Comparison of ENCODE assay signal across 8 cellular contexts in genomic region chr5:41869739-41870620, GRCh38. TPM values are rescaled to one million over a fixed set of nuclear protein-coding genes. Genes with fewer than 3 reads are reported as not detected.
DNase-seq lines count a peak whose midpoint lies in the region; ATAC-seq and TF ChIP-seq lines count a peak whose summit lies in the region.

Gene OXCT1, minus strand, starts transcription at chr5:41870425. Its CDS starts 67 bp downstream, at chr5:41870358.

- peak within 1 kb of the TSS; percentile 91 for H3K27ac Mint-ChIP-seq in activated T-cell treated with anti-CD3 and anti-CD28 coated beads, Interleukin-2, amount 50 U/mL, for 72 hours
- H3K27ac Mint-ChIP-seq in naive thymus-derived CD4-positive, alpha-beta T cell, result peak within 1 kb of the TSS; percentile 89 to 98 (median 97)
- peak within 1 kb of the TSS; percentile 94 for H3K27ac Mint-ChIP-seq in stimulated activated naive B cell treated with anti-CD40 and anti-IgM and Interleukin-4, amounts not matched to agents 10 μg/mL and 1 μg/mL and 100 μg/mL, for 72 hours

- no peaks in the 10 kb centered on the region for H3K27me3 Mint-ChIP-seq in activated T-cell treated with anti-CD3 and anti-CD28 coated beads, Interleukin-2, amount 50 U/mL, for 72 hours (ENCODE audit: low read depth)
- no peaks in the 10 kb centered on the region for H3K27me3 Mint-ChIP-seq in naive thymus-derived CD4-positive, alpha-beta T cell
- no peaks in the 10 kb centered on the region for H3K27me3 Mint-ChIP-seq in stimulated activated naive B cell treated with anti-CD40 and anti-IgM and Interleukin-4, amounts not matched to agents 10 μg/mL and 1 μg/mL and 100 μg/mL, for 72 hours

- peaks cover 12% of the 10 kb centered on the region for H3K79me2 ChIP-seq in fibroblast of lung (ENCODE audit: control insufficient read depth, insufficient read depth, low read length)

- in situ Hi-C loops in Panc1 (cut with HindIII; ENCODE audit: low pct_unique_long_range_greater_than_20kb, low sequenced_read_pairs), result no loop called here

- peaks cover 55% of the 10 kb centered on the region for H3K4me1 Mint-ChIP-seq in activated T-cell treated with anti-CD3 and anti-CD28 coated beads, Interleukin-2, amount 50 U/mL, for 72 hours (ENCODE audit: low read depth)
- H3K4me1 Mint-ChIP-seq in naive thymus-derived CD4-positive, alpha-beta T cell, result peaks cover 18 to 63% (median 57%) of the 10 kb centered on the region in 7 donors
- peaks cover 15 to 48% of the 10 kb centered on the region in 2 donors for H3K4me1 Mint-ChIP-seq in stimulated activated naive B cell treated with anti-CD40 and anti-IgM and Interleukin-4, amounts not matched to agents 10 μg/mL and 1 μg/mL and 100 μg/mL, for 72 hours

- no peaks in the 10 kb centered on the region for H4K20me1 ChIP-seq in fibroblast of lung (ENCODE audit: control insufficient read depth, extremely low read depth, insufficient read depth, low read length)

- ATAC-seq in GM21717 (IDR thresholded peaks at IDR 0.05; ENCODE audit: unreplicated experiment), result peak; percentile 95
- ATAC-seq in Panc1, result peak; percentile 92
- ATAC-seq in activated T-cell treated with anti-CD3 and anti-CD28 coated beads, Interleukin-2, amount 50 U/mL, for 72 hours (replicated peaks in 1 of 2), result peak; percentile 95
- peak; percentile 97 for ATAC-seq in naive thymus-derived CD4-positive, alpha-beta T cell
- peak; percentile 95 to 96 for ATAC-seq in stimulated activated naive B cell treated with anti-CD40 and anti-IgM and Interleukin-4, amounts not matched to agents 10 μg/mL and 1 μg/mL and 100 μg/mL, for 72 hours (replicated peaks)

- peak within 1 kb of the TSS; percentile 80 to 93 for H3K4me3 Mint-ChIP-seq in activated T-cell treated with anti-CD3 and anti-CD28 coated beads, Interleukin-2, amount 50 U/mL, for 72 hours
- peak within 1 kb of the TSS; percentile 85 to 94 (median 90) for H3K4me3 Mint-ChIP-seq in naive thymus-derived CD4-positive, alpha-beta T cell
- peak within 1 kb of the TSS; percentile 87 to 92 for H3K4me3 Mint-ChIP-seq in stimulated activated naive B cell treated with anti-CD40 and anti-IgM and Interleukin-4, amounts not matched to agents 10 μg/mL and 1 μg/mL and 100 μg/mL, for 72 hours

- H3K36me3 ChIP-seq in Panc1 (ENCODE audit: control insufficient read depth, insufficient read depth, low read length), result no peaks in the 10 kb centered on the region; the same call in 1 of the 2 replicates
- H3K36me3 ChIP-seq in fibroblast of lung (ENCODE audit: control insufficient read depth, insufficient read depth, low read length), result no peaks in the 10 kb centered on the region
- H3K36me3 ChIP-seq in naive thymus-derived CD4-positive, alpha-beta T cell (ENCODE audit: control insufficient read depth in 2 of 3, insufficient read depth in 3 of 3, low read length in 3 of 3), result peaks cover 0 to 8% (median 0%) of the 10 kb centered on the region in 3 experiments

- H2AFZ ChIP-seq in fibroblast of lung (ENCODE audit: low read length), result peak within 1 kb of the TSS; percentile 80

- intact Hi-C loops in Panc1 (cut with micrococcal nuclease; ENCODE audit: unreplicated experiment), result no loop called here
- intact Hi-C loops in naive thymus-derived CD4-positive, alpha-beta T cell (cut with micrococcal nuclease), result loop anchor here (1.0 to 10.0 kb wide), 15 partner anchors 14 to 1733 kb away; partner anchors contain the start of genes FBXO4 (in 2 of the 2), HMGCS1 (in 2 of the 2), RIMOC1 (in 2 of the 2) and NNT (in 1 of the 2)

- no peaks in the 10 kb centered on the region for H3K9me3 ChIP-seq in Panc1 (ENCODE audit: control insufficient read depth, insufficient read depth, low read depth, low read length)
- H3K9me3 ChIP-seq in fibroblast of lung (ENCODE audit: control insufficient read depth, insufficient read depth, low read depth, low read length), result no peaks in the 10 kb centered on the region
- no peaks in the 10 kb centered on the region for H3K9me3 ChIP-seq in naive thymus-derived CD4-positive, alpha-beta T cell (ENCODE audit: control insufficient read depth in 2 of 3, low read length in 3 of 3)

- no peaks in the 10 kb centered on the region for H3K9me3 Mint-ChIP-seq in activated T-cell treated with anti-CD3 and anti-CD28 coated beads, Interleukin-2, amount 50 U/mL, for 72 hours
- peaks cover 0 to 2% (median 0%) of the 10 kb centered on the region in 11 donors for H3K9me3 Mint-ChIP-seq in naive thymus-derived CD4-positive, alpha-beta T cell
- no peaks in the 10 kb centered on the region for H3K9me3 Mint-ChIP-seq in stimulated activated naive B cell treated with anti-CD40 and anti-IgM and Interleukin-4, amounts not matched to agents 10 μg/mL and 1 μg/mL and 100 μg/mL, for 72 hours

- peak within 1 kb of the TSS; percentile 39 for H3K27ac ChIP-seq in Panc1 (ENCODE audit: low read length)
- H3K27ac ChIP-seq in fibroblast of lung (ENCODE audit: insufficient read depth, low read length), result peak within 1 kb of the TSS; percentile 93
- peak within 1 kb of the TSS; percentile 97 for H3K27ac ChIP-seq in naive thymus-derived CD4-positive, alpha-beta T cell (ENCODE audit: low read depth, low read length)

- H3K9ac ChIP-seq in fibroblast of lung (ENCODE audit: insufficient read depth, low read length), result peak within 1 kb of the TSS; percentile 79

- peak within 1 kb of the TSS; percentile 87 for H3K4me2 ChIP-seq in fibroblast of lung (ENCODE audit: extremely low read depth, insufficient read depth, low read length)

- H3K4me1 ChIP-seq in Panc1 (ENCODE audit: control insufficient read depth, insufficient read depth, low read length), result peaks cover 4% of the 10 kb centered on the region
- H3K4me1 ChIP-seq in fibroblast of lung (ENCODE audit: control insufficient read depth, extremely low read depth, insufficient read depth, low read length), result peaks cover 7% of the 10 kb centered on the region
- peaks cover 16% of the 10 kb centered on the region in 2 donors for H3K4me1 ChIP-seq in naive thymus-derived CD4-positive, alpha-beta T cell (ENCODE audit: control insufficient read depth in 2 of 2, insufficient read depth in 2 of 2, low read length in 2 of 2)

- POLR2A ChIA-PET in Panc1 (lab: Charles Lee), result interaction anchor here (0.5 kb wide), 1 partner anchor 1171 kb away, joined by 4 read pairs; no protein-coding TSS in a partner anchor
- POLR2A ChIA-PET in naive thymus-derived CD4-positive, alpha-beta T cell (lab: Charles Lee), result interaction anchor here (0.9 to 4.1 kb wide), 9 partner anchors 11 to 1251 kb away, joined by 3 to 62 read pairs (median 5); partner anchors contain the start of genes FBXO4, RIMOC1, RPL37 and ZNF131

- H3K27me3 ChIP-seq in Panc1 (ENCODE audit: control insufficient read depth, insufficient read depth, low read length) (peaks cover 8% of the 10 kb centered on the region), fibroblast of lung (ENCODE audit: control insufficient read depth, insufficient read depth, low read length) (no peaks in the 10 kb centered on the region)
- no peaks in the 10 kb centered on the region for H3K27me3 ChIP-seq in naive thymus-derived CD4-positive, alpha-beta T cell (ENCODE audit: control insufficient read depth in 2 of 2, insufficient read depth in 2 of 2, low read length in 2 of 2)

- peak within 1 kb of the TSS; percentile 88 for H3K4me3 ChIP-seq in Jurkat, Clone E6-1 (ENCODE audit: low read length)
- H3K4me3 ChIP-seq in Panc1 (ENCODE audit: low read depth in 2 of 2, low read length in 2 of 2), result peak within 1 kb of the TSS; percentile 64 to 73
- H3K4me3 ChIP-seq in fibroblast of lung (replicated peaks in 1 of 4; ENCODE audit: control extremely low read depth in 1 of 4, insufficient read depth in 1 of 4, low read depth in 3 of 4, low read length in 4 of 4), result peak within 1 kb of the TSS; percentile 58 to 90 (median 74)
- H3K4me3 ChIP-seq in naive thymus-derived CD4-positive, alpha-beta T cell (ENCODE audit: low read length), result peak within 1 kb of the TSS; percentile 91

- H3K36me3 Mint-ChIP-seq in activated T-cell treated with anti-CD3 and anti-CD28 coated beads, Interleukin-2, amount 50 U/mL, for 72 hours (ENCODE audit: insufficient read depth in 2 of 2), result peaks cover 0 to 4% of the 10 kb centered on the region in 2 donors
- peaks cover 0 to 5% (median 0%) of the 10 kb centered on the region in 5 donors for H3K36me3 Mint-ChIP-seq in naive thymus-derived CD4-positive, alpha-beta T cell
- H3K36me3 Mint-ChIP-seq in stimulated activated naive B cell treated with anti-CD40 and anti-IgM and Interleukin-4, amounts not matched to agents 10 μg/mL and 1 μg/mL and 100 μg/mL, for 72 hours, result peaks cover 2 to 4% of the 10 kb centered on the region in 2 donors

- TF ChIP-seq CTCF in Panc1 (IDR thresholded peaks at IDR 0.05), result no peak
- no peak for TF ChIP-seq CTCF in fibroblast of lung (conservative IDR thresholded peaks at IDR 0.05 in 1 of 2, IDR thresholded peaks at IDR 0.05 in 1 of 2; ENCODE audit: low read depth in 1 of 2, low read length in 2 of 2)

- TSS peak; percentile 64 for BruUV-seq in Panc1 (replicated peaks; lab: Mats Ljungman, UMichigan)

- CTCF ChIA-PET in Panc1 (lab: Charles Lee), result no interaction called here
- CTCF ChIA-PET in naive thymus-derived CD4-positive, alpha-beta T cell (lab: Charles Lee), result no interaction called here

- DNase-seq in DMS53 treated with DMSO at 0.1 percent for 48 hours (lab: John Stamatoyannopoulos, UW; ENCODE audit: unreplicated experiment), result peak; percentile 70
- peak; percentile 86 for DNase-seq in Jurkat, Clone E6-1 (ENCODE audit: low read depth, low spot score)
- no peak for DNase-seq in Panc1 (ENCODE audit: low read depth, low spot score)
- peak; percentile 93 to 95 for DNase-seq in activated T-cell treated with anti-CD3 and anti-CD28 coated beads, Interleukin-2, amount 50 U/mL, for 72 hours
- peak; percentile 80 to 85 for DNase-seq in fibroblast of lung (ENCODE audit: low read depth in 2 of 2)
- DNase-seq in naive thymus-derived CD4-positive, alpha-beta T cell, result peak; percentile 88 to 96 (median 95)
- DNase-seq in stimulated activated naive B cell treated with anti-CD40 and anti-IgM and Interleukin-4, amounts not matched to agents 10 μg/mL and 1 μg/mL and 100 μg/mL, for 72 hours, result peak; percentile 89

RNA-seq across cellular contexts. Expression of gene OXCT1, which starts in this region (rescaled TPM):
- 80.2 TPM for polyA plus RNA-seq in Jurkat, Clone E6-1 (2012; ENCODE audit: insufficient read depth, insufficient read length)
- total RNA-seq in Panc1 (2021; ENCODE audit: unreplicated experiment) (10.5 TPM), fibroblast of lung (32.4 and 56.3 TPM in 2 replicates)
- polyA plus RNA-seq in Panc1 (2012; ENCODE audit: insufficient read length), result 9.2 TPM
- total RNA-seq in activated T-cell treated with anti-CD3 and anti-CD28 coated beads, Interleukin-2, amount 50 U/mL, for 72 hours, result 10 to 100 TPM; 58.7 to 63.8 TPM
- 35.7 and 50.6 TPM in 2 replicates for polyA plus RNA-seq in fibroblast of lung
- 30.0 and 49.4 TPM in 2 replicates for polyA plus RNA-seq in fibroblast of lung (2012)
- polyA minus RNA-seq in fibroblast of lung (ENCODE audit: low replicate concordance), result 6.1 and 7.0 TPM in 2 replicates
- 10 to 100 TPM; 18.6 to 53.1 (median 30.0) TPM for total RNA-seq in naive thymus-derived CD4-positive, alpha-beta T cell
- polyA plus RNA-seq in naive thymus-derived CD4-positive, alpha-beta T cell, result 10 to 100 TPM; 26.1 to 32.4 TPM

Comparison
In these comparisons a context has a peak if more than half of its experiments do, and no peak if none do; other contexts are left out.
1. H3K27ac ChIP-seq: peak in every context shown above with its lines; median percentile 97 in naive thymus-derived CD4-positive, alpha-beta T cell; 93 in fibroblast of lung; 39 in Panc1.